7 cellular contexts compared by ENCODE assay signal in genomic region chr10:89213191-89213808, GRCh38. TPM values are rescaled to one million over a fixed set of nuclear protein-coding genes. Genes with fewer than 3 reads are reported as not detected.
DNase-seq lines count a peak whose midpoint lies in the region; ATAC-seq and TF ChIP-seq lines count a peak whose summit lies in the region.

No MANE protein-coding gene starts in this region.

- H3K36me3 ChIP-seq in GM06990 (ENCODE audit: control insufficient read depth, insufficient read depth, low read length) (no peaks in the 10 kb centered on the region; the same call in 1 of the 2 replicates), hepatocyte (replicated peaks; ENCODE audit: insufficient read depth, low read depth) (no peaks in the 10 kb centered on the region)

- H4K20me1 ChIP-seq in hepatocyte (ENCODE audit: insufficient read depth, poor library complexity, severe bottlenecking) = no peaks in the 10 kb centered on the region

- no peak overlapping the region for H3K4me3 ChIP-seq in GM06990 (replicated peaks; ENCODE audit: low read depth, low read length)
- no peak overlapping the region for H3K4me3 ChIP-seq in hepatocyte

- no peaks in the 10 kb centered on the region for H3K9me2 ChIP-seq in hepatocyte (replicated peaks; ENCODE audit: insufficient read depth)

- H3K27me3 ChIP-seq in GM06990 (replicated peaks; ENCODE audit: control insufficient read depth, insufficient read depth, low read length) = no peaks in the 10 kb centered on the region
- peaks cover 34% of the 10 kb centered on the region for H3K27me3 ChIP-seq in hepatocyte

- peaks cover under 1% of the 10 kb centered on the region for H3K4me1 ChIP-seq in hepatocyte (ENCODE audit: insufficient read depth)

- WGBS in hepatocyte (ENCODE audit: low lambda C conversion rate, missing lambda C conversion rate) = 54% methylated on average over 8 of the region's 8 CpGs

- H3K27ac ChIP-seq in angular gyrus (ENCODE audit: low read depth, low read length) = peak overlapping the region; percentile 22
- no peak overlapping the region for H3K27ac ChIP-seq in hepatocyte
- H3K27ac ChIP-seq in temporal lobe (ENCODE audit: low read depth, low read length) = peak overlapping the region; percentile 96

- H3K4me2 ChIP-seq in hepatocyte = no peak overlapping the region

- peak; percentile 42 for TF ChIP-seq CTCF in GM06990 (IDR thresholded peaks at IDR 0.05; ENCODE audit: insufficient read depth, low read length, poor library complexity, severe bottlenecking)
- peak; percentile 71 for TF ChIP-seq CTCF in hepatocyte (IDR thresholded peaks at IDR 0.05; ENCODE audit: poor library complexity)

- H3K9me3 ChIP-seq in hepatocyte (ENCODE audit: low read depth) = no peaks in the 10 kb centered on the region

- no peak for ATAC-seq in GM21529 (IDR thresholded peaks at IDR 0.05; ENCODE audit: unreplicated experiment)
- no peak for ATAC-seq in GM21423 (IDR thresholded peaks at IDR 0.05; ENCODE audit: unreplicated experiment)

- H2AFZ ChIP-seq in hepatocyte = no peak overlapping the region

- DNase-seq in GM06990 (ENCODE audit: extremely low read depth, insufficient read length) (no peak), M059J (ENCODE audit: low read depth) (peak; percentile 47), hepatocyte (ENCODE audit: low spot score) (peak; percentile 60)

- H3K79me2 ChIP-seq in hepatocyte = no peaks in the 10 kb centered on the region

RNA-seq across cellular contexts. Expression of gene CH25H, which starts 6.2 kb away (rescaled TPM):
- total RNA-seq in M059J (2014; rRNA removed; shearing (Covaris generic)) = 3.2 and 5.1 TPM in 2 replicates
- total RNA-seq in hepatocyte = 3.9 and 8.8 TPM in 2 replicates
- polyA plus RNA-seq in hepatocyte = 3.8 and 5.7 TPM in 2 replicates
- total RNA-seq in temporal lobe = 0.25 TPM

RNA-seq across cellular contexts. Expression of gene LIPA, which starts 38.3 kb away (rescaled TPM):
- total RNA-seq in M059J (2014; rRNA removed; shearing (Covaris generic)) = 120 and 149 TPM in 2 replicates
- 148 and 152 TPM in 2 replicates for total RNA-seq in hepatocyte
- polyA plus RNA-seq in hepatocyte = 128 and 144 TPM in 2 replicates
- 25.3 TPM for total RNA-seq in temporal lobe
